9 cellular contexts compared by ENCODE assay signal in genomic region chr1:31295874-31296485, GRCh38. TPM values are rescaled to one million over a fixed set of nuclear protein-coding genes. Genes with fewer than 3 reads are reported as not detected.
A peak's percentile ranks its signal among the peaks of the same experiment; 100 is the strongest.
DNase-seq lines count a peak whose midpoint lies in the region; ATAC-seq, FAIRE-seq and TF ChIP-seq lines count a peak whose summit lies in the region.
"Had no signal": no experiment of that assay in that cellular context is flagged by ENCODE, and none has a peak within 500 bp of the region (broad histone marks: within the 10 kb centered on the region; RNA-seq: fewer than 3 reads in every experiment).

No MANE protein-coding gene starts in this region.

- H3K4me2 ChIP-seq in A549 (peak overlapping the region; percentile 86), mesendoderm (ENCODE audit: low read length) (peak overlapping the region; percentile 66)

- TF ChIP-seq EP300 in A549 (IDR thresholded peaks at IDR 0.05) = no peak

- H4K8ac ChIP-seq in mesendoderm (ENCODE audit: low read depth, low read length) = no peak overlapping the region

- peaks cover 16% of the 10 kb centered on the region for H3K4me1 Mint-ChIP-seq in progenitor cell of endocrine pancreas (ENCODE audit: low read depth)

- peak overlapping the region; percentile 99 for H3K9ac ChIP-seq in mesendoderm (ENCODE audit: low read length)

- H3K27ac Mint-ChIP-seq in progenitor cell of endocrine pancreas = no peak overlapping the region

- no peak for DNase-seq in A549 (ENCODE audit: low read depth in 1 of 2, low spot score in 1 of 2)
- no peak for DNase-seq in HL-60 (ENCODE audit: low read depth in 1 of 2, low spot score in 1 of 2)
- peak in 1 of 2 donors; percentile 4 for DNase-seq in cardiac fibroblast (ENCODE audit: low read depth in 2 of 2)
- no peak for DNase-seq in mesendoderm
- no peak for DNase-seq in sciatic nerve (ENCODE audit: low spot score)
- DNase-seq in activated CD4-positive, alpha-beta T cell treated with anti-CD3 and anti-CD28 coated beads for 48 hours = no peak
- no peak for DNase-seq in progenitor cell of endocrine pancreas (ENCODE audit: low spot score, unreplicated experiment)
- DNase-seq in OCI-M2 (lab: John Stamatoyannopoulos, UW; ENCODE audit: unreplicated experiment) = no peak

- H3K4me3 Mint-ChIP-seq in progenitor cell of endocrine pancreas (ENCODE audit: low read depth) = no peak overlapping the region

- peak overlapping the region; percentile 71 for H3K18ac ChIP-seq in mesendoderm (ENCODE audit: low read length)

- H3K27me3 ChIP-seq in HL-60 (ENCODE audit: insufficient read depth, poor library complexity, severe bottlenecking) (no peaks in the 10 kb centered on the region), mesendoderm (ENCODE audit: insufficient read depth, low read length, poor library complexity) (no peaks in the 10 kb centered on the region)

- peak overlapping the region; percentile 99 for H3K4ac ChIP-seq in mesendoderm (ENCODE audit: low read depth, low read length)

- peak overlapping the region; percentile 99 for H3K56ac ChIP-seq in mesendoderm (ENCODE audit: low read length)

- H3K4me1 ChIP-seq in A549 (peaks cover 14% of the 10 kb centered on the region), mesendoderm (ENCODE audit: control insufficient read depth, low read depth, low read length) (peaks cover 7% of the 10 kb centered on the region)

- no peak overlapping the region for H4K5ac ChIP-seq in mesendoderm (ENCODE audit: low read length)

- 10% methylated on average over 16 of the region's 17 CpGs for WGBS in A549 (ENCODE audit: missing lambda C conversion rate)
- no CpG with 5 or more reads among the region's 17 CpGs for WGBS in mesendoderm (ENCODE audit: extremely low coverage, insufficient coverage, low lambda C conversion rate)

- H2BK15ac ChIP-seq in mesendoderm (replicated peaks; ENCODE audit: low read depth) = no peak overlapping the region

- H3K27me3 Mint-ChIP-seq in progenitor cell of endocrine pancreas = no peaks in the 10 kb centered on the region

- ATAC-seq in A549 = no peak
- no peak for ATAC-seq in sciatic nerve

- peaks cover 9% of the 10 kb centered on the region for H3K36me3 Mint-ChIP-seq in progenitor cell of endocrine pancreas (ENCODE audit: insufficient read depth)

- no peak overlapping the region for H3K23ac ChIP-seq in mesendoderm (ENCODE audit: low read length)

- no peaks in the 10 kb centered on the region for H3K9me3 ChIP-seq in A549

- H3K4me3 ChIP-seq in A549 = peak overlapping the region; percentile 89
- H3K4me3 ChIP-seq in HL-60 (replicated peaks; ENCODE audit: insufficient read depth, low read length) = peak overlapping the region; percentile 97
- peak overlapping the region; percentile 85 to 99 for H3K4me3 ChIP-seq in cardiac fibroblast (replicated peaks in 1 of 2; ENCODE audit: low read depth in 2 of 2, low read length in 2 of 2)
- peak overlapping the region; percentile 97 for H3K4me3 ChIP-seq in mesendoderm (ENCODE audit: low read length)

- H3K79me1 ChIP-seq in mesendoderm (ENCODE audit: low read length) = peaks cover 27% of the 10 kb centered on the region

- TF ChIP-seq CTCF in A549 (IDR thresholded peaks at IDR 0.05) (no peak), HL-60 (IDR thresholded peaks at IDR 0.05; ENCODE audit: insufficient read depth, low read length) (no peak), cardiac fibroblast (IDR thresholded peaks at IDR 0.05; ENCODE audit: low read depth, low read length) (no peak), progenitor cell of endocrine pancreas (IDR thresholded peaks at IDR 0.05; ENCODE audit: unreplicated experiment) (no peak)

- H2BK120ac ChIP-seq in mesendoderm (ENCODE audit: low read depth, low read length) = no peak overlapping the region

- H3K36me3 ChIP-seq in mesendoderm (ENCODE audit: control insufficient read depth, insufficient read depth, low read length) = no peaks in the 10 kb centered on the region

- H2AK5ac ChIP-seq in mesendoderm (ENCODE audit: low read length) = peak overlapping the region; percentile 48

- TF ChIP-seq RAD21 in A549 (conservative IDR thresholded peaks at IDR 0.05 in 1 of 2, IDR thresholded peaks at IDR 0.05 in 1 of 2) = no peak

- H2BK5ac ChIP-seq in mesendoderm (ENCODE audit: low read length) = peak overlapping the region; percentile 82

- H3K27ac ChIP-seq in A549 = peak overlapping the region; percentile 91 to 97
- H3K27ac ChIP-seq in HL-60 (replicated peaks) = peak overlapping the region; percentile 90
- peak overlapping the region; percentile 59 for H3K27ac ChIP-seq in mesendoderm (ENCODE audit: low read depth, low read length)

- no peak for FAIRE-seq in A549 (lab: Jason Lieb, UNC)

- intact Hi-C loops in sciatic nerve (cut with DNase I) = no loop called here

- CTCF ChIA-PET in A549 (lab: Yijun Ruan, JAX) = interaction anchor here (2.6 kb wide), 1 partner anchor 13 kb away, joined by 9 read pairs; no protein-coding TSS in a partner anchor

- no peak for TF ChIP-seq POLR2A in A549 (IDR thresholded peaks at IDR 0.05; ENCODE audit: low read length)

- no peaks in the 10 kb centered on the region for H3K9me3 Mint-ChIP-seq in progenitor cell of endocrine pancreas (ENCODE audit: low read depth)

- peaks cover 52% of the 10 kb centered on the region for H3K79me2 ChIP-seq in mesendoderm (ENCODE audit: control insufficient read depth, insufficient read depth, low read length)

- POLR2A ChIA-PET in A549 (lab: Yijun Ruan, JAX) = interaction anchor here (0.6 to 1.4 kb wide), 6 partner anchors 11 to 253 kb away, joined by 3 to 5 read pairs (median 3); partner anchors contain the start of gene PUM1

TF ChIP-seq in A549, 52 proteins besides CTCF, POLR2A, EP300 and RAD21:
- TF ChIP-seq HOXB13 (CRISPR knock-in tag; IDR thresholded peaks at IDR 0.05; ENCODE audit: low read depth) = no peak
- TF ChIP-seq SMC3 (IDR thresholded peaks at IDR 0.05) = no peak
- no peak for TF ChIP-seq REST (IDR thresholded peaks at IDR 0.05)
- TF ChIP-seq MAZ (IDR thresholded peaks at IDR 0.05; ENCODE audit: borderline replicate concordance, low read depth, low read length) = no peak
- no peak for TF ChIP-seq ZNF302 (CRISPR knock-in tag; IDR thresholded peaks at IDR 0.05)
- TF ChIP-seq HOXB5 (CRISPR knock-in tag; IDR thresholded peaks at IDR 0.05) = no peak
- TF ChIP-seq NR3C1 (IDR thresholded peaks at IDR 0.05) = no peak
- no peak for TF ChIP-seq TP53 (CRISPR knock-in tag; IDR thresholded peaks at IDR 0.05)
- TF ChIP-seq CBX8 (IDR thresholded peaks at IDR 0.05) = no peak
- no peak for TF ChIP-seq RARB (CRISPR knock-in tag; IDR thresholded peaks at IDR 0.05)
- TF ChIP-seq ZC3H11A (IDR thresholded peaks at IDR 0.05) = no peak

RNA-seq across cellular contexts. Expression of gene SNRNP40, which starts 0.6 kb away (rescaled TPM):
- polyA plus RNA-seq in A549 (2011; rRNA removed) = 72.5 and 83.6 TPM in 2 replicates
- polyA plus RNA-seq in A549 (2012; cell fraction: cytosol; rRNA removed) = 55.2 and 61.8 TPM in 2 replicates
- polyA plus RNA-seq in A549 (2012; cell fraction: nucleus; rRNA removed) = 34.4 and 37.3 TPM in 2 replicates
- polyA plus RNA-seq in A549 (2017; fragmentation: RNase III; extraction: RNeasy Plus Mini Kit Qiagen cat#74134 plus additional on column Dnase treatment) = 45.3 to 50.2 TPM (median 47.4 TPM) in 3 replicates
- polyA minus RNA-seq in A549 (2011; rRNA and poly(A)+ RNA removed) = 93.8 and 96.8 TPM in 2 replicates
- polyA plus RNA-seq in mesendoderm (2013, experiment 1 of 2) = 72.7 TPM
- 73.0 TPM for polyA plus RNA-seq in mesendoderm (2013, experiment 2 of 2)
- total RNA-seq in sciatic nerve = 39.5 TPM
- total RNA-seq in progenitor cell of endocrine pancreas = 72.0 and 75.2 TPM in 2 replicates

RNA-seq across cellular contexts. Expression of gene ZCCHC17, which starts 0.9 kb away (rescaled TPM):
- polyA plus RNA-seq in A549 (2011; rRNA removed) = 28.0 and 34.5 TPM in 2 replicates
- 16.3 and 16.5 TPM in 2 replicates for polyA plus RNA-seq in A549 (2012; cell fraction: cytosol; rRNA removed)
- polyA plus RNA-seq in A549 (2012; cell fraction: nucleus; rRNA removed) = 4.8 and 7.1 TPM in 2 replicates
- 25.9 to 28.0 TPM (median 28.0 TPM) in 3 replicates for polyA plus RNA-seq in A549 (2017; fragmentation: RNase III; extraction: RNeasy Plus Mini Kit Qiagen cat#74134 plus additional on column Dnase treatment)
- polyA minus RNA-seq in A549 (2011; rRNA and poly(A)+ RNA removed) = 10.2 and 11.0 TPM in 2 replicates
- polyA plus RNA-seq in mesendoderm (2013, experiment 1 of 2) = 72.4 TPM
- polyA plus RNA-seq in mesendoderm (2013, experiment 2 of 2) = 73.0 TPM
- 27.1 TPM for total RNA-seq in sciatic nerve
- total RNA-seq in progenitor cell of endocrine pancreas = 31.3 and 34.0 TPM in 2 replicates

RNA-seq across cellular contexts. Expression of gene NKAIN1, which starts 56.3 kb away (rescaled TPM):
- polyA plus RNA-seq in A549 (2011; rRNA removed) (0.74 and 0.89 TPM in 2 replicates), A549 (2017; fragmentation: RNase III; extraction: RNeasy Plus Mini Kit Qiagen cat#74134 plus additional on column Dnase treatment) (0.77 to 0.80 TPM (median 0.78 TPM) in 3 replicates)
- polyA plus RNA-seq in A549 (2012; cell fraction: cytosol; rRNA removed) = 0.85 and 1.0 TPM in 2 replicates
- 1.3 and 1.5 TPM in 2 replicates for polyA plus RNA-seq in A549 (2012; cell fraction: nucleus; rRNA removed)
- polyA minus RNA-seq in A549 (2011; rRNA and poly(A)+ RNA removed) = 1.4 and 3.2 TPM in 2 replicates
- 40.0 TPM for polyA plus RNA-seq in mesendoderm (2013, experiment 1 of 2)
- 39.7 TPM for polyA plus RNA-seq in mesendoderm (2013, experiment 2 of 2)
- total RNA-seq in sciatic nerve (0.13 TPM), progenitor cell of endocrine pancreas (15.5 and 16.1 TPM in 2 replicates)
- total RNA-seq: subcutaneous adipose tissue had no signal

Comparison
In these comparisons a context has a peak if more than half of its experiments do, and no peak if none do; other contexts are left out.
1. RNA of gene NKAIN1, which starts 56.3 kb away (total RNA-seq): 15.5 to 16.1 TPM in progenitor cell of endocrine pancreas; 0.13 TPM in sciatic nerve (single experiment); every median in the first group is over 10 times any median in the second.
2. Peak in every context shown above with its lines, with median percentiles within 50 percentile points of each other: H3K27ac ChIP-seq and H3K4me3 ChIP-seq.